In genomic region chr7:41940760-41941343, GRCh38 we compare ENCODE assay signal across 1 cellular context.
TF ChIP-seq lines count a peak whose summit lies in the region.

No MANE protein-coding gene starts in this region.

TF ChIP-seq in GM23338, 12 proteins besides CTCF, POLR2A, EP300 and RAD21 (continued from another document):
- no peak for TF ChIP-seq ZNF462 (CRISPR knock-in tag; IDR thresholded peaks at IDR 0.05)
- TF ChIP-seq NANOG (IDR thresholded peaks at IDR 0.05; ENCODE audit: borderline replicate concordance): no peak
- TF ChIP-seq JUNB (IDR thresholded peaks at IDR 0.05; ENCODE audit: unreplicated experiment): no peak
- TF ChIP-seq STAT1 (IDR thresholded peaks at IDR 0.05; ENCODE audit: unreplicated experiment): no peak
- TF ChIP-seq POLR2AphosphoS5 (IDR thresholded peaks at IDR 0.05; ENCODE audit: low read depth): no peak
- no peak for TF ChIP-seq ETS1 (IDR thresholded peaks at IDR 0.05)
- TF ChIP-seq ZNF331 (CRISPR knock-in tag; IDR thresholded peaks at IDR 0.05; ENCODE audit: low read depth): no peak
- TF ChIP-seq EZH2phosphoT487 (IDR thresholded peaks at IDR 0.05; ENCODE audit: unreplicated experiment): no peak
TF ChIP-seq in GM23338: peak in this region for 0.
